ENCODE assay signal across 6 cellular contexts in genomic region chr11:27545035-27545434, GRCh38.
"Had no signal": no experiment of that assay in that cellular context is flagged by ENCODE, and none has a peak within 500 bp of the region (broad histone marks: within the 10 kb centered on the region; RNA-seq: fewer than 3 reads in every experiment).

No MANE protein-coding gene starts in this region.

- DNase-seq: GM23248, GOT3, H9, HCEC 1CT, KBM-7 had no signal

- H3K4me3 ChIP-seq: GM23248 had no signal

- H3K27me3 Mint-ChIP-seq: IgD-negative memory B cell had no signal

- H3K4me1 Mint-ChIP-seq: IgD-negative memory B cell had no signal

- H3K27ac Mint-ChIP-seq: H9, IgD-negative memory B cell had no signal

- H3K27ac ChIP-seq: GM23248 had no signal

- H3K9me3 Mint-ChIP-seq: H9, IgD-negative memory B cell had no signal

- H3K4me3 Mint-ChIP-seq: H9, IgD-negative memory B cell had no signal
